Comparison of ENCODE assay signal across 1 cellular context in the genomic region with DNA sequence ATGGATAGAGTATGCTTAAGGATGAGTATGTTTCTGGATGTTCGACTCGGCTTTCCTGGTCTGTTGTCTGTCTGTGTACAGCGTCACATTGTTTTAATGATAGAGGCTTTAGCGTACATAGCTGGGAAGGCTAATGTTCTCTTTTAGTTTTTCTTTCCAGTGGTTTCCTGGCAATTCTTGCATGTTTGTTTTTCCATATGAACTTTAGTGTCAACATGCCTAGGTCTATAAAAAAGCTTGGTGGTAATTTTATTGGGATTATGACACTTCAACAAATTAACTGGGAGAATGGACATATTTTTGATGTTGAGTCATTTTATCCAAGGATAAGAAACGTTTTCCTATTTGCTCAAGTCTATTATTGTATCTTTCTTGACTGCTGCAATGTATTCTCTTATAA.
TF ChIP-seq lines count a peak whose summit lies in the region.

No MANE protein-coding gene starts in this region.

TF ChIP-seq in endothelial cell of umbilical vein, 7 proteins besides CTCF, POLR2A, EP300 and RAD21 (continued from another document):
- TF ChIP-seq, protein P1, sequence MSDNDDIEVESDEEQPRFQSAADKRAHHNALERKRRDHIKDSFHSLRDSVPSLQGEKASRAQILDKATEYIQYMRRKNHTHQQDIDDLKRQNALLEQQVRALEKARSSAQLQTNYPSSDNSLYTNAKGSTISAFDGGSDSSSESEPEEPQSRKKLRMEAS (IDR thresholded peaks at IDR 0.05; ENCODE audit: insufficient read depth, insufficient read length), result no peak
- TF ChIP-seq MYC (IDR thresholded peaks at IDR 0.05; ENCODE audit: low read depth, low read length) (no peak), FOS (IDR thresholded peaks at IDR 0.05; ENCODE audit: borderline replicate concordance, insufficient read depth, low read length) (no peak), EZH2 (IDR thresholded peaks at IDR 0.05; ENCODE audit: borderline replicate concordance, low read depth, low read length, severe bottlenecking) (no peak), JUN (IDR thresholded peaks at IDR 0.05; ENCODE audit: borderline replicate concordance, insufficient read depth, insufficient read length, low read depth) (no peak)
